9 cellular contexts compared by ENCODE assay signal in genomic region chr1:176374967-176375569, GRCh38.
A peak's percentile ranks its signal among the peaks of the same experiment; 100 is the strongest.
DNase-seq lines count a peak whose midpoint lies in the region; ATAC-seq, FAIRE-seq and TF ChIP-seq lines count a peak whose summit lies in the region.
"Had no signal": no experiment of that assay in that cellular context is flagged by ENCODE, and none has a peak within 500 bp of the region (broad histone marks: within the 10 kb centered on the region; RNA-seq: fewer than 3 reads in every experiment).

No MANE protein-coding gene starts in this region.

- H3K9me3 Mint-ChIP-seq in CD14-positive monocyte, result peaks cover 0 to 1% (median 0%) of the 10 kb centered on the region in 7 donors
- H3K9me3 Mint-ChIP-seq in activated CD4-positive, alpha-beta T cell treated with anti-CD3 and anti-CD28 coated beads, Interleukin-2, amount 10 ng/mL, durations not matched to agents 24 days and 14 days, result no peaks in the 10 kb centered on the region
- H3K9me3 Mint-ChIP-seq: T-helper 1 cell treated with Interleukin-12 subunit alpha and Interleukin-12 subunit beta and Interleukin-4 antibody, amounts not matched to agents 30 μg/mL and 1 μg/mL, for 36 hours had no signal

- ATAC-seq in HG03342 (IDR thresholded peaks at IDR 0.05; ENCODE audit: unreplicated experiment), result peak; percentile 93

- H3K4me1 Mint-ChIP-seq in CD14-positive monocyte, result no peaks in the 10 kb centered on the region
- no peaks in the 10 kb centered on the region for H3K4me1 Mint-ChIP-seq in activated CD4-positive, alpha-beta T cell treated with anti-CD3 and anti-CD28 coated beads, Interleukin-2, amount 10 ng/mL, durations not matched to agents 24 days and 14 days

- intact Hi-C loops in CD14-positive monocyte (cut with micrococcal nuclease), result loop anchor here in 1 of 2 donors (10.0 kb wide), 1 partner anchor 510 kb away; no protein-coding TSS in a partner anchor
- intact Hi-C loops in activated CD4-positive, alpha-beta T cell treated with anti-CD3 and anti-CD28 coated beads, Interleukin-2, amount 10 ng/mL, durations not matched to agents 24 days and 14 days (cut with micrococcal nuclease), result loop anchor here (1.0 to 2.0 kb wide), 2 partner anchors 316 to 506 kb away; no protein-coding TSS in a partner anchor

- H3K27ac Mint-ChIP-seq in CD14-positive monocyte, result no peak overlapping the region
- no peak overlapping the region for H3K27ac Mint-ChIP-seq in activated CD4-positive, alpha-beta T cell treated with anti-CD3 and anti-CD28 coated beads, Interleukin-2, amount 10 ng/mL, durations not matched to agents 24 days and 14 days
- H3K27ac Mint-ChIP-seq: T-helper 1 cell treated with Interleukin-12 subunit alpha and Interleukin-12 subunit beta and Interleukin-4 antibody, amounts not matched to agents 30 μg/mL and 1 μg/mL, for 36 hours had no signal

- no peak overlapping the region for H3K4me3 Mint-ChIP-seq in CD14-positive monocyte
- H3K4me3 Mint-ChIP-seq in activated CD4-positive, alpha-beta T cell treated with anti-CD3 and anti-CD28 coated beads, Interleukin-2, amount 10 ng/mL, durations not matched to agents 24 days and 14 days, result no peak overlapping the region
- H3K4me3 Mint-ChIP-seq: T-helper 1 cell treated with Interleukin-12 subunit alpha and Interleukin-12 subunit beta and Interleukin-4 antibody, amounts not matched to agents 30 μg/mL and 1 μg/mL, for 36 hours had no signal

- FAIRE-seq in GM19239 (lab: Jason Lieb, UNC), result peak; percentile 94

- peak; percentile 88 for TF ChIP-seq CTCF in CD14-positive monocyte (IDR thresholded peaks at IDR 0.05)

- H3K27me3 Mint-ChIP-seq in CD14-positive monocyte (ENCODE audit: low read depth in 3 of 3), result peaks cover 0 to 5% (median 2%) of the 10 kb centered on the region in 3 donors
- H3K27me3 Mint-ChIP-seq in activated CD4-positive, alpha-beta T cell treated with anti-CD3 and anti-CD28 coated beads, Interleukin-2, amount 10 ng/mL, durations not matched to agents 24 days and 14 days, result peaks cover 2% of the 10 kb centered on the region

- DNase-seq in CD14-positive monocyte (ENCODE audit: low spot score) (no peak), GM19239 (ENCODE audit: insufficient read length, low spot score) (peak; percentile 30), NCI-H460 (ENCODE audit: extremely low read depth, low read depth) (peak; percentile 82), lung microvascular endothelial cell (ENCODE audit: low read depth in 2 of 2) (peak; percentile 48 to 81)
- peak; percentile 86 for DNase-seq in activated CD4-positive, alpha-beta T cell treated with anti-CD3 and anti-CD28 coated beads, Interleukin-2, amount 10 ng/mL, durations not matched to agents 24 days and 14 days
- peak; percentile 17 for DNase-seq in effector CD8-positive, alpha-beta T cell (lab: John Stamatoyannopoulos, UW)
- peak; percentile 14 to 33 for DNase-seq in stimulated activated CD8-positive, alpha-beta memory T cell treated with anti-CD3 and anti-CD28 coated beads, Interleukin-15, amount 100 ng/mL, for 48 hours (ENCODE audit: low read depth in 2 of 2)

- no peaks in the 10 kb centered on the region for H3K36me3 Mint-ChIP-seq in CD14-positive monocyte
- H3K36me3 Mint-ChIP-seq in activated CD4-positive, alpha-beta T cell treated with anti-CD3 and anti-CD28 coated beads, Interleukin-2, amount 10 ng/mL, durations not matched to agents 24 days and 14 days (ENCODE audit: low read depth), result no peaks in the 10 kb centered on the region
